ENCODE assay signal across 6 cellular contexts in genomic region chr15:96403932-96404331, GRCh38.
"Had no signal": no experiment of that assay in that cellular context is flagged by ENCODE, and none has a peak within 500 bp of the region (broad histone marks: within the 10 kb centered on the region; RNA-seq: fewer than 3 reads in every experiment).

No MANE protein-coding gene starts in this region.

- FAIRE-seq: HTR-8/SVneo had no signal

- H3K4me2 ChIP-seq: KMS-11 had no signal

- H3K27ac ChIP-seq: HL-60, KMS-11 had no signal

- H3K9ac ChIP-seq: KMS-11 had no signal

- DNase-seq: IMR-90, KBM-7, KG1 had no signal
